8 cellular contexts compared by ENCODE assay signal in the genomic region with DNA sequence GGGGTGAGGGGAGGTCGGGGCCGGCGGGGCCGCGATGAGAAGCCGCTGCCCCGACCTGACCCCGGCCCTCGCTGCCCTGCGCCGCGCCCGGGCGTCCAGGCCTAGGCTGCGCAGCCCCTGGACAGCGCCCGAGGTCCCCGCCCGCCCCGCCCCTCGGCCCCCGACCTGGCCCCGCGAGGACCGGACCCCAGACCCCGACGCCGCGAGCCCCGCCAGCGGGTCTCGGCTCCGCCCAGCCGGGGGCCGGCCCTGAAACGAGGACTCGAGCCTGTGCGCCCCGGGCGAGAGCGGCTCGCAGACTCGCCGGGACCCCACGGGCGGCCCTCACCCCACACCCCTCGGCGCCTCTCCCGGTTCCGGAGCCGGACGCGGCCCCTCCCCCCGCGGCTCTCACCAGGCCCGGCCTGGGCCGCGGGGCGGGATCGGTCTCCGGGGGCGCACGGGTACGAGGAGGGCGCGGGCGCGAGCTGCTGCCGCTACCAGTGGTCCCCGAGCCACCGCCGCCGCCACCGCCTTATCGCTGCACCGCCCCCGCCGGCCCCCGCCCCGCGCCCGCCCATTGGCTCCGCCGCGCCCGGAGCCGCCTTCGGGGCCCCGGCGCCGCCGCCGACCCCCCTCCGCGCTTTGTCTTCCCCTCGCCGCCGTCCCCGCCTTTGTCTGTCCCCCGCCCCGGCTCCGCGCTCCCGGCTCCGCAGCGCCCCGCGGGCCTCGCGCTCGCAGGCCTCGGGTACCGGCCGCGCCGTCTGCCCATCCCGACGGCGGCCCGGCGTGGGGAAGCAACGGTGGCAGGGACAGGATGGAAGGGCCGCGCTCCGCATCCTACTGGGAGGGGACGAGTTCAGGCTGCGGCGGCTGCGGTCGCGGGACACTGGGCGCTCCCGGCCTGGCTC. TPM values are rescaled to one million over a fixed set of nuclear protein-coding genes. Genes with fewer than 3 reads are reported as not detected.
DNase-seq lines count a peak whose midpoint lies in the region; ATAC-seq lines count a peak whose summit lies in the region.

A gene (minus strand): TSS at position 488 of the 890 bp plus-strand sequence. CDS start 827 bp downstream, outside the sequence.

- H3K36me3 ChIP-seq in HUES48 (ENCODE audit: control insufficient read depth, insufficient read depth, low read length) (peaks cover 32% of the 10 kb centered on the region), SK-N-MC (ENCODE audit: insufficient read depth, low read length) (peaks cover 2% of the 10 kb centered on the region; the same call in 1 of the 2 replicates)

- peak; percentile 14 for ATAC-seq in GM18868 (IDR thresholded peaks at IDR 0.05; ENCODE audit: unreplicated experiment)
- ATAC-seq in left cardiac atrium = peak; percentile 4 to 47

- peak within 1 kb of the TSS; percentile 88 for H3K27ac ChIP-seq in HUES48 (ENCODE audit: low read depth, low read length)
- H3K27ac ChIP-seq in SK-N-MC = peak within 1 kb of the TSS; percentile 84

- no peaks in the 10 kb centered on the region for H3K9me3 ChIP-seq in HUES48 (ENCODE audit: control insufficient read depth, insufficient read depth, low read length)
- no peaks in the 10 kb centered on the region for H3K9me3 ChIP-seq in SK-N-MC (ENCODE audit: low read depth, low read length)

- DNase-seq in 8988T (peak; percentile 84), SK-N-MC (ENCODE audit: low read depth, low spot score) (no peak), left cardiac atrium (peak; percentile 79), retina (peak; percentile 74), epidermal melanocyte (ENCODE audit: insufficient read length, low spot score) (no peak)
- peak; percentile 86 for DNase-seq in activated naive CD4-positive, alpha-beta T cell treated with anti-CD3 and anti-CD28 coated beads, Interleukin-2, amount 50 U/mL, for 16 hours

- no peaks in the 10 kb centered on the region for H3K27me3 ChIP-seq in HUES48 (ENCODE audit: control insufficient read depth, insufficient read depth, low read length)

- H3K9ac ChIP-seq in HUES48 (ENCODE audit: low read depth, low read length) (peak within 1 kb of the TSS; percentile 83), SK-N-MC (ENCODE audit: insufficient read length) (peak within 1 kb of the TSS; percentile 76)

- H3K4me1 ChIP-seq in HUES48 (ENCODE audit: control insufficient read depth, insufficient read depth, low read length) = peaks cover 19% of the 10 kb centered on the region; the same call in 1 of the 2 replicates

- intact Hi-C loops in left cardiac atrium (cut with DNase I) = no loop called here

- H3K4me3 ChIP-seq in HUES48 (ENCODE audit: low read depth, low read length) (peak within 1 kb of the TSS; percentile 69), SK-N-MC (peak within 1 kb of the TSS; percentile 88)

RNA-seq across cellular contexts. Expression of the gene that starts here (rescaled TPM):
- total RNA-seq in left cardiac atrium = 1 to 10 TPM; 6.6 to 9.6 TPM

Comparison
In these comparisons a context has a peak if more than half of its experiments do, and no peak if none do; other contexts are left out.
1. DNase-seq: peak in 8988T (single experiment), activated naive CD4-positive, alpha-beta T cell treated with anti-CD3 and anti-CD28 coated beads, Interleukin-2, amount 50 U/mL, for 16 hours (single experiment), left cardiac atrium (single experiment) and retina (single experiment); none in SK-N-MC (single experiment) and epidermal melanocyte (single experiment).